ENCODE assay signal across 1 cellular context in genomic region chr16:54277845-54278703, GRCh38.
TF ChIP-seq lines count a peak whose summit lies in the region.

No MANE protein-coding gene starts in this region.

TF ChIP-seq in SK-N-SH, 30 proteins besides CTCF, POLR2A, EP300 and RAD21 (continued from another document):
- TF ChIP-seq IRF3 (IDR thresholded peaks at IDR 0.05; ENCODE audit: low read depth, low read length) (no peak), RFX5 (IDR thresholded peaks at IDR 0.05; ENCODE audit: low read length) (no peak), GABPA (IDR thresholded peaks at IDR 0.05; ENCODE audit: low read depth) (no peak), ELF1 (IDR thresholded peaks at IDR 0.05) (no peak), FOXM1 (IDR thresholded peaks at IDR 0.05; ENCODE audit: low read depth) (no peak), FOSL2 (IDR thresholded peaks at IDR 0.05; ENCODE audit: borderline replicate concordance, low read depth) (no peak), ZBTB33 (IDR thresholded peaks at IDR 0.05; ENCODE audit: borderline replicate concordance, low read depth) (no peak), MAX (IDR thresholded peaks at IDR 0.05; ENCODE audit: low read depth) (no peak), SMC3 (IDR thresholded peaks at IDR 0.05; ENCODE audit: low read depth, low read length) (no peak), FOXJ3 (CRISPR knock-in tag; IDR thresholded peaks at IDR 0.05) (no peak)
TF ChIP-seq in SK-N-SH: peak in this region for 0.
